16 cellular contexts compared by ENCODE assay signal in the genomic region with DNA sequence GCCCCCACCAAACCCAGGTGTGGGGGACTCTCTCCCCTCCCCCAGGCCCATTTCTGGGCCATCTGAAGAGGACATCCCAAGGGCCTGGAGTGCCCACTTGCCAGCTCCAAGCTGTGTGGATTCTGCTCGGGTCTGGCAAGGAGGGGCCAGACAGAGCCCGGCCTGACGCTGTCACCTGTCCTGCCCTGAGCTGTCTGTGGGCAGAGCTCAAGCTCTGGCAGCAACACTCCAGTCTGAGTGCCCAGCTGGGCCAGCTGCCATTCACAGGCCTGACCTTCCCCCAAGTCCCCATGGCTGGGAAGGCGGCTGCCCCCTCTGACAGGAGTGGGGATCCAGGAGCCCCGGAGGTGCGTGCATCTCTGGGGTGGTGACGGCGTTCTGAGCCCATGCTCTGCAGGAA. TPM values are rescaled to one million over a fixed set of nuclear protein-coding genes. Genes with fewer than 3 reads are reported as not detected.
DNase-seq lines count a peak whose midpoint lies in the region; ATAC-seq and TF ChIP-seq lines count a peak whose summit lies in the region.
"Had no signal": no experiment of that assay in that cellular context is flagged by ENCODE, and none has a peak within 500 bp of the region (broad histone marks: within the 10 kb centered on the region; RNA-seq: fewer than 3 reads in every experiment).

No MANE protein-coding gene starts in this region.

- TF ChIP-seq CTCF in esophagus squamous epithelium (IDR thresholded peaks at IDR 0.05) (no peak), lung (IDR thresholded peaks at IDR 0.05; ENCODE audit: control extremely low read depth, extremely low read depth) (no peak), dorsolateral prefrontal cortex (IDR thresholded peaks at IDR 0.05 in 54 of 56, conservative IDR thresholded peaks at IDR 0.05 in 2 of 56; ENCODE audit: low read depth in 1 of 56, partially characterized antibody in 56 of 56) (no peak)

- TF ChIP-seq POLR2A in esophagus squamous epithelium (IDR thresholded peaks at IDR 0.05) = no peak

- DNase-seq in COLO668 (lab: John Stamatoyannopoulos, UW; ENCODE audit: unreplicated experiment) = peak; percentile 45
- DNase-seq in esophagus squamous epithelium (lab: John Stamatoyannopoulos, UW) = no peak
- DNase-seq in lung (ENCODE audit: low spot score) = no peak
- DNase-seq in activated CD8-positive, alpha-beta memory T cell treated with anti-CD3 and anti-CD28 coated beads for 24 hours = no peak
- no peak for DNase-seq in NCI-H2227 (lab: John Stamatoyannopoulos, UW; ENCODE audit: unreplicated experiment)
- no peak for DNase-seq in NCI-H1092 (lab: John Stamatoyannopoulos, UW)
- DNase-seq in dorsolateral prefrontal cortex = no peak
- DNase-seq: activated CD4-positive, alpha-beta T cell treated with anti-CD3 and anti-CD28 coated beads, Interleukin-2, amount 10 ng/mL, durations not matched to agents 7 days and 5 days; foreskin melanocyte; NCI-H2029 treated with DMSO at 0.1 percent for 48 hours; PC-9; retina; stimulated activated CD4-positive, alpha-beta T cell treated with anti-CD3 and anti-CD28 coated beads, Interleukin-1b, Interleukin-23, amount 100 ng/mL, for 48 hours had no signal

- H3K4me3 ChIP-seq in esophagus squamous epithelium = no peak overlapping the region
- no peak overlapping the region for H3K4me3 ChIP-seq in lung
- H3K4me3 ChIP-seq in skeletal muscle tissue (ENCODE audit: low read length in 3 of 3) = peak overlapping the region in 2 of 3 donors; percentile 23 to 41
- no peak overlapping the region for H3K4me3 ChIP-seq in dorsolateral prefrontal cortex
- H3K4me3 ChIP-seq: GM12878, PC-9 had no signal

- no peaks in the 10 kb centered on the region for H3K9me3 ChIP-seq in esophagus squamous epithelium
- no peaks in the 10 kb centered on the region for H3K9me3 ChIP-seq in lung (ENCODE audit: control insufficient read depth in 2 of 2, insufficient read depth in 1 of 2, low read length in 1 of 2)
- no peaks in the 10 kb centered on the region for H3K9me3 ChIP-seq in skeletal muscle tissue (ENCODE audit: control insufficient read depth in 3 of 3, low read length in 3 of 3)

- H3K4me1 ChIP-seq in esophagus squamous epithelium (peaks cover 45 to 88% (median 51%) of the 10 kb centered on the region in 3 donors), lung (ENCODE audit: control insufficient read depth in 2 of 2, insufficient read depth in 2 of 2, low read length in 2 of 2) (peaks cover 0 to 44% of the 10 kb centered on the region in 2 donors), skeletal muscle tissue (ENCODE audit: control insufficient read depth in 3 of 3, insufficient read depth in 3 of 3, low read length in 3 of 3) (peaks cover 32 to 55% (median 47%) of the 10 kb centered on the region in 3 donors)

- H3K27me3 ChIP-seq in esophagus squamous epithelium (no peaks in the 10 kb centered on the region), lung (ENCODE audit: control insufficient read depth, insufficient read depth) (no peaks in the 10 kb centered on the region), skeletal muscle tissue (ENCODE audit: control insufficient read depth in 3 of 3, insufficient read depth in 3 of 3, low read length in 3 of 3) (no peaks in the 10 kb centered on the region), dorsolateral prefrontal cortex (no peaks in the 10 kb centered on the region)

- ATAC-seq in lung (ENCODE audit: insufficient read depth, low FRiP score) = no peak
- ATAC-seq: GM12878 had no signal

- WGBS in esophagus squamous epithelium, 2 donors = 70% methylated on average over 2 of the region's 8 CpGs; no CpG with 5 or more reads in 1 of the 2 donors
- 73 to 93% methylated on average over 8 of the region's 8 CpGs for WGBS in lung, 2 donors

- H3K27ac ChIP-seq in esophagus squamous epithelium (peak overlapping the region in 3 of 4 donors; percentile 14 to 89 (median 65)), lung (ENCODE audit: low read depth in 1 of 2, low read length in 1 of 2) (peak overlapping the region; percentile 67 to 94), skeletal muscle tissue (ENCODE audit: low read depth, low read length) (peak overlapping the region; percentile 93), dorsolateral prefrontal cortex (no peak overlapping the region)
- H3K27ac ChIP-seq: PC-9 had no signal

- no peaks in the 10 kb centered on the region for H3K36me3 ChIP-seq in esophagus squamous epithelium
- H3K36me3 ChIP-seq in lung (ENCODE audit: control insufficient read depth in 2 of 2, insufficient read depth in 2 of 2, low read length in 2 of 2) = no peaks in the 10 kb centered on the region
- H3K36me3 ChIP-seq in skeletal muscle tissue (ENCODE audit: control insufficient read depth in 3 of 3, insufficient read depth in 3 of 3, low read length in 3 of 3) = no peaks in the 10 kb centered on the region

- intact Hi-C loops in esophagus squamous epithelium (cut with DNase I) = no loop called here
- intact Hi-C loops in dorsolateral prefrontal cortex (cut with DNase I) = no loop called here

- H3K9ac ChIP-seq in skeletal muscle tissue (ENCODE audit: low read depth in 1 of 3, low read length in 3 of 3) = peak overlapping the region; percentile 72 to 87 (median 87)

RNA-seq across cellular contexts. Expression of gene PIM3, which starts 6.2 kb away (rescaled TPM):
- total RNA-seq in esophagus squamous epithelium (10 to 100 TPM; 43.8 to 75.7 (median 52.1) TPM), lung (100 to 1,000 TPM; 131 to 132 TPM), skeletal muscle tissue (14.6 TPM), dorsolateral prefrontal cortex (10 to 100 TPM; 18.9 to 92.4 (median 32.9) TPM)
- polyA plus RNA-seq in lung = 100 to 1,000 TPM in 1 of 2 donors, 10 to 100 TPM in 1; 99.0 to 238 TPM

RNA-seq across cellular contexts. Expression of gene CRELD2, which starts 35.9 kb away (rescaled TPM):
- 10 to 100 TPM; 22.7 to 45.7 (median 35.5) TPM for total RNA-seq in esophagus squamous epithelium
- total RNA-seq in lung = 100 to 1,000 TPM in 1 of 2 donors, 10 to 100 TPM in 1; 18.7 to 106 TPM
- polyA plus RNA-seq in lung = 100 to 1,000 TPM in 1 of 2 donors, 10 to 100 TPM in 1; 37.9 to 110 TPM
- 13.0 TPM for total RNA-seq in skeletal muscle tissue
- 10 to 100 TPM; 19.4 to 50.3 (median 29.6) TPM for total RNA-seq in dorsolateral prefrontal cortex

RNA-seq across cellular contexts. Expression of gene ALG12, which starts 36.1 kb away (rescaled TPM):
- 10 to 100 TPM; 12.8 to 16.6 (median 13.0) TPM for total RNA-seq in esophagus squamous epithelium
- total RNA-seq in lung = 10 to 100 TPM; 17.6 to 33.9 TPM
- polyA plus RNA-seq in lung = 10 to 100 TPM; 13.6 to 15.6 TPM
- total RNA-seq in skeletal muscle tissue = 9.9 TPM
- total RNA-seq in dorsolateral prefrontal cortex = 10 to 100 TPM in 117 of 120 experiments, 1 to 10 TPM in 3; 9.4 to 31.2 (median 15.9) TPM

RNA-seq across cellular contexts. Expression of gene IL17REL, which starts 58.2 kb away (rescaled TPM):
- total RNA-seq in esophagus squamous epithelium (not detected), lung (under 1 TPM in 1 of 2 donors, not detected in 1; 0.51 TPM), skeletal muscle tissue (not detected), dorsolateral prefrontal cortex (1 to 10 TPM in 4 of 120 experiments, under 1 TPM in 52, not detected in 64; 0.11 to 1.7 (median 0.30) TPM)
- polyA plus RNA-seq in lung = under 1 TPM; 0.02 to 0.19 TPM
- total RNA-seq: activated CD4-positive, alpha-beta T cell treated with anti-CD3 and anti-CD28 coated beads, Interleukin-2, amount 10 ng/mL, durations not matched to agents 7 days and 5 days; aorta; GM12878; PC-9 had no signal

Comparison
In these comparisons a context has a peak if more than half of its experiments do, and no peak if none do; other contexts are left out.
1. H3K27ac ChIP-seq: peak in esophagus squamous epithelium (3 of 4), lung (2 of 2) and skeletal muscle tissue (single experiment); none in dorsolateral prefrontal cortex (0 of 59).
2. H3K4me3 ChIP-seq: peak in skeletal muscle tissue (2 of 3); none in esophagus squamous epithelium (0 of 4), lung (single experiment) and dorsolateral prefrontal cortex (0 of 59).